ENCODE assay signal across 28 cellular contexts in genomic region chr3:157370867-157371266, GRCh38.
"Had no signal": no experiment of that assay in that cellular context is flagged by ENCODE, and none has a peak within 500 bp of the region (broad histone marks: within the 10 kb centered on the region; RNA-seq: fewer than 3 reads in every experiment).

No MANE protein-coding gene starts in this region.

- ATAC-seq: activated T-cell treated with anti-CD3 and anti-CD28 coated beads, Interleukin-2, amount 50 U/mL, for 72 hours; Panc1; Right ventricle myocardium inferior; T-cell had no signal

- H3K9me3 Mint-ChIP-seq: activated CD4-positive, alpha-beta memory T cell treated with anti-CD3 and anti-CD28 coated beads, Interleukin-2, amount 10 ng/mL, durations not matched to agents 7 days and 5 days; activated naive CD8-positive, alpha-beta T cell treated with anti-CD3 and anti-CD28 coated beads, Interleukin-2, amount 10 ng/mL, durations not matched to agents 7 days and 5 days; activated T-cell treated with anti-CD3 and anti-CD28 coated beads, Interleukin-2, amount 50 U/mL, for 72 hours; activated T-helper 2 cell treated with anti-CD3 and anti-CD28 coated beads, Interferon-gamma antibody, Interleukin-2, Interleukin-4, amounts not matched to agents 10 μg/mL and 5 μg/mL and 100 μg/mL, durations not matched to agents 14 hours and 24 hours and 36 hours; T-cell had no signal

- H3K4me1 Mint-ChIP-seq: activated CD4-positive, alpha-beta memory T cell treated with anti-CD3 and anti-CD28 coated beads, Interleukin-2, amount 10 ng/mL, durations not matched to agents 7 days and 5 days; activated naive CD8-positive, alpha-beta T cell treated with anti-CD3 and anti-CD28 coated beads, Interleukin-2, amount 10 ng/mL, durations not matched to agents 7 days and 5 days; T-cell had no signal

- H3K27me3 ChIP-seq: ascending aorta, body of pancreas had no signal

- H3K9me3 ChIP-seq: ascending aorta, body of pancreas had no signal

- H3K36me3 Mint-ChIP-seq: activated naive CD8-positive, alpha-beta T cell treated with anti-CD3 and anti-CD28 coated beads, Interleukin-2, amount 10 ng/mL, durations not matched to agents 7 days and 5 days; T-cell had no signal

- H3K27ac ChIP-seq: ascending aorta, SK-N-MC had no signal

- H3K4me3 Mint-ChIP-seq: activated CD4-positive, alpha-beta memory T cell treated with anti-CD3 and anti-CD28 coated beads, Interleukin-2, amount 10 ng/mL, durations not matched to agents 7 days and 5 days; activated naive CD8-positive, alpha-beta T cell treated with anti-CD3 and anti-CD28 coated beads, Interleukin-2, amount 10 ng/mL, durations not matched to agents 7 days and 5 days; activated T-cell treated with anti-CD3 and anti-CD28 coated beads, Interleukin-2, amount 50 U/mL, for 72 hours; T-cell had no signal

- H3K4me3 ChIP-seq: ascending aorta, body of pancreas, SK-N-MC had no signal

- H3K27ac Mint-ChIP-seq: activated CD4-positive, alpha-beta memory T cell treated with anti-CD3 and anti-CD28 coated beads, Interleukin-2, amount 10 ng/mL, durations not matched to agents 7 days and 5 days; activated naive CD8-positive, alpha-beta T cell treated with anti-CD3 and anti-CD28 coated beads, Interleukin-2, amount 10 ng/mL, durations not matched to agents 7 days and 5 days; activated T-cell treated with anti-CD3 and anti-CD28 coated beads, Interleukin-2, amount 50 U/mL, for 72 hours; activated T-helper 2 cell treated with anti-CD3 and anti-CD28 coated beads, Interferon-gamma antibody, Interleukin-2, Interleukin-4, amounts not matched to agents 10 μg/mL and 5 μg/mL and 100 μg/mL, durations not matched to agents 14 hours and 24 hours and 36 hours; T-cell had no signal

- H3K36me3 ChIP-seq: ascending aorta had no signal

- H3K27me3 Mint-ChIP-seq: activated CD4-positive, alpha-beta memory T cell treated with anti-CD3 and anti-CD28 coated beads, Interleukin-2, amount 10 ng/mL, durations not matched to agents 7 days and 5 days; activated naive CD8-positive, alpha-beta T cell treated with anti-CD3 and anti-CD28 coated beads, Interleukin-2, amount 10 ng/mL, durations not matched to agents 7 days and 5 days; T-cell had no signal

- DNase-seq: activated CD4-positive, alpha-beta memory T cell treated with anti-CD3 and anti-CD28 coated beads, Interleukin-2, amount 10 ng/mL, durations not matched to agents 7 days and 5 days; activated CD4-positive, alpha-beta T cell treated with anti-CD3 and anti-CD28 coated beads, Interleukin-2, amount 50 U/mL, for 1 hour; activated CD4-positive, CD25-positive, alpha-beta regulatory T cell; activated naive CD4-positive, alpha-beta T cell treated with anti-CD3 and anti-CD28 coated beads, Interleukin-2, amount 50 U/mL, for 16 hours; activated naive CD8-positive, alpha-beta T cell treated with anti-CD3 and anti-CD28 coated beads, Interleukin-2, amount 10 ng/mL, durations not matched to agents 7 days and 5 days; activated T-cell treated with anti-CD3 and anti-CD28 coated beads for 4 hours; activated T-cell treated with anti-CD3 and anti-CD28 coated beads, Interleukin-2, amount 50 U/mL, for 72 hours; amniotic stem cell; body of pancreas; Kasumi-1; NCI-H146; NCI-H187 treated with DMSO at 0.1 percent for 48 hours; NCI-H2081 treated with DMSO at 0.1 percent for 48 hours; NCI-H2171 treated with DMSO at 0.1 percent for 48 hours; NCI-H226; NCI-H526; NCI-H774; NK-92 treated with Interleukin-12 subunit alpha and Interleukin-12 subunit beta, amount 100 ng/mL, for 24 hours; OCI-M1; RPMI8226; T-cell; T-helper 2 cell; T1000 had no signal
